In genomic region chr6:160774399-160774798, GRCh38 we compare ENCODE assay signal across 28 cellular contexts.
"Had no signal": no experiment of that assay in that cellular context is flagged by ENCODE, and none has a peak within 500 bp of the region (broad histone marks: within the 10 kb centered on the region; RNA-seq: fewer than 3 reads in every experiment).

No MANE protein-coding gene starts in this region.

- H3K9me3 Mint-ChIP-seq: naive thymus-derived CD4-positive, alpha-beta T cell; natural killer cell; nephron; stimulated activated naive B cell treated with anti-CD40 and anti-IgM and Interleukin-4, amounts not matched to agents 10 μg/mL and 1 μg/mL and 100 μg/mL, for 72 hours; stimulated activated naive CD8-positive, alpha-beta T cell treated with anti-CD3 and anti-CD28 coated beads, Interleukin-15, Interleukin-2, amounts not matched to agents 100 ng/mL and 50 ng/mL, for 24 hours; type B pancreatic cell had no signal

- H3K36me3 Mint-ChIP-seq: naive thymus-derived CD4-positive, alpha-beta T cell; natural killer cell; neural progenitor cell; stimulated activated naive B cell treated with anti-CD40 and anti-IgM and Interleukin-4, amounts not matched to agents 10 μg/mL and 1 μg/mL and 100 μg/mL, for 72 hours; type B pancreatic cell had no signal

- H3K4me1 ChIP-seq: neural progenitor cell, pancreas, psoas muscle, spleen, thyroid gland, tibial nerve, upper lobe of right lung, uterus had no signal

- FAIRE-seq: pancreas had no signal

- H3K9ac ChIP-seq: neural progenitor cell had no signal

- H3K27me3 Mint-ChIP-seq: progenitor cell of endocrine pancreas, type B pancreatic cell had no signal

- H3K36me3 ChIP-seq: neural progenitor cell, pancreas, spleen, stomach, thoracic aorta, thyroid gland, tibial nerve, upper lobe of right lung, uterus had no signal

- H3K27ac ChIP-seq: neural progenitor cell, pancreas, psoas muscle, skin epidermis, spleen, stomach, thoracic aorta, thyroid gland, tibial nerve, upper lobe of right lung, uterus had no signal

- H3K4me1 Mint-ChIP-seq: naive thymus-derived CD4-positive, alpha-beta T cell; natural killer cell; stimulated activated naive B cell treated with anti-CD40 and anti-IgM and Interleukin-4, amounts not matched to agents 10 μg/mL and 1 μg/mL and 100 μg/mL, for 72 hours had no signal

- H3K4me3 ChIP-seq: neural progenitor cell, pancreas, psoas muscle, skin epidermis, smooth muscle cell, spleen, stomach, thoracic aorta, thyroid gland, tibial nerve, upper lobe of right lung, uterus had no signal

- H3K27ac Mint-ChIP-seq: naive thymus-derived CD4-positive, alpha-beta T cell; natural killer cell; nephron; neural progenitor cell; progenitor cell of endocrine pancreas; stimulated activated naive B cell treated with anti-CD40 and anti-IgM and Interleukin-4, amounts not matched to agents 10 μg/mL and 1 μg/mL and 100 μg/mL, for 72 hours; stimulated activated naive CD8-positive, alpha-beta T cell treated with anti-CD3 and anti-CD28 coated beads, Interleukin-15, Interleukin-2, amounts not matched to agents 100 ng/mL and 50 ng/mL, for 24 hours; type B pancreatic cell had no signal

- H3K27me3 ChIP-seq: neural progenitor cell, pancreas, thyroid gland, tibial nerve, upper lobe of right lung, uterus had no signal

- ATAC-seq: naive thymus-derived CD4-positive, alpha-beta T cell; natural killer cell; pancreas; psoas muscle; right cardiac atrium; sciatic nerve; stimulated activated naive B cell treated with anti-CD40 and anti-IgM and Interleukin-4, amounts not matched to agents 10 μg/mL and 1 μg/mL and 100 μg/mL, for 72 hours; upper lobe of right lung had no signal

- DNase-seq: naive thymus-derived CD4-positive, alpha-beta T cell; natural killer cell; occipital lobe; pancreas; psoas muscle; right cardiac atrium; spleen; stimulated activated CD4-positive, alpha-beta T cell treated with anti-CD3 and anti-CD28 coated beads, Interleukin-12 subunit alpha, Interleukin-12 subunit beta, amount 100 ng/mL, for 4 hours; stimulated activated CD4-positive, alpha-beta T cell treated with anti-CD3 and anti-CD28 coated beads, Interleukin-1b, Interleukin-23, amount 100 ng/mL, for 48 hours; stimulated activated CD4-positive, alpha-beta T cell treated with anti-CD3 and anti-CD28 coated beads, Interleukin-4, amount 100 ng/mL, for 1 hour; stimulated activated CD4-positive, alpha-beta T cell treated with anti-CD3 and anti-CD28 coated beads, Interleukin-4, amount 100 ng/mL, for 4 hours; stimulated activated CD8-positive, alpha-beta memory T cell treated with anti-CD3 and anti-CD28 coated beads, Interleukin-4, amount 100 ng/mL, for 48 hours; stimulated activated naive B cell treated with anti-CD40 and anti-IgM and Interleukin-4, amounts not matched to agents 10 μg/mL and 1 μg/mL and 100 μg/mL, for 72 hours; stimulated activated naive CD4-positive, alpha-beta T cell treated with Interleukin-2 at 50 U/mL for 16 hours; stomach; thyroid gland; upper lobe of right lung; uterus had no signal

- H2AFZ ChIP-seq: neural progenitor cell had no signal

- H3K4me3 Mint-ChIP-seq: naive thymus-derived CD4-positive, alpha-beta T cell; natural killer cell; nephron; neural progenitor cell; stimulated activated naive B cell treated with anti-CD40 and anti-IgM and Interleukin-4, amounts not matched to agents 10 μg/mL and 1 μg/mL and 100 μg/mL, for 72 hours; stimulated activated naive CD8-positive, alpha-beta T cell treated with anti-CD3 and anti-CD28 coated beads, Interleukin-15, Interleukin-2, amounts not matched to agents 100 ng/mL and 50 ng/mL, for 24 hours; type B pancreatic cell had no signal

- H3K4me2 ChIP-seq: neural progenitor cell, smooth muscle cell had no signal

- H3K9me3 ChIP-seq: pancreas, psoas muscle, thoracic aorta, thyroid gland, tibial nerve, upper lobe of right lung, uterus had no signal
